Comparison of ENCODE assay signal across 30 cellular contexts in the genomic region with DNA sequence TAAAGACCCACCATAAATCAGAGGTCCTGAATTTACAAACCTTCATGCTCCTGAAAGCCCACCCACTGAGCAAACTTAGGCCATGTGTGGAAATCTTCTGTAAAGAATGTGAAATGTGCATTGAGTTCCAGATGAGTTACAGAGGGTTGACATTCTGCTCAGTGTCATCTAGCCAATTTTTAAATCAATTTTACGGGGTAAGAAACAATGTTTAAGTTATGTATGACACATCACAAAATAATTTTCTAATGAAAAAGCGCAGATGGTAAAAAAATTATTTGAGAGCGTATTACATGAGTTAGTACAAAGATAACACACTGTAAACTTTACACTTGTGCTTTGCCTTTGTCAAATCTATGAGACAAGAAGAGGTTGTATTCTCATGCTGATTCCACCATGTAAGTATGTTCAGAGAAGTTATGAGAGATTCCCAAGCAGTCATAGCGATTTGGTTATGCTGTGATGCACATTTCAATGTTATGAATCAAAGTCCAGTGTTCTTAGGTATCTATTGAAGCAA.
"Had no signal": no experiment of that assay in that cellular context is flagged by ENCODE, and none has a peak within 500 bp of the region (broad histone marks: within the 10 kb centered on the region; RNA-seq: fewer than 3 reads in every experiment).

No MANE protein-coding gene starts in this region.

- H3K79me2 ChIP-seq: hepatocyte had no signal

- H2AFZ ChIP-seq: hepatocyte had no signal

- H3K27me3 ChIP-seq: body of pancreas, foreskin keratinocyte, gastrocnemius medialis, heart right ventricle, hepatocyte had no signal

- FAIRE-seq: astrocyte, colon had no signal

- H3K4me3 ChIP-seq: body of pancreas, gastrocnemius medialis, heart right ventricle, hepatocyte had no signal

- H3K27ac ChIP-seq: body of pancreas, foreskin keratinocyte, gastrocnemius medialis, heart right ventricle, hepatocyte had no signal

- H3K4me1 ChIP-seq: body of pancreas, foreskin keratinocyte, gastrocnemius medialis, heart right ventricle had no signal

- H3K36me3 ChIP-seq: gastrocnemius medialis, heart right ventricle had no signal

- DNase-seq: activated CD4-positive, alpha-beta memory T cell treated with anti-CD3 and anti-CD28 coated beads for 36 hours; activated CD4-positive, alpha-beta T cell treated with anti-CD3 and anti-CD28 coated beads for 36 hours; activated CD4-positive, alpha-beta T cell treated with anti-CD3 and anti-CD28 coated beads, Interleukin-2, amount 10 ng/mL, durations not matched to agents 24 days and 14 days; activated CD4-positive, CD25-positive, alpha-beta regulatory T cell; activated CD4-positive, CD25-positive, alpha-beta regulatory T cell treated with anti-CD3 and anti-CD28 coated beads, Interleukin-2, amount 50 U/mL, for 72 hours; activated CD8-positive, alpha-beta memory T cell treated with anti-CD3 and anti-CD28 coated beads, Interleukin-2, amount 10 ng/mL, durations not matched to agents 7 days and 5 days; activated CD8-positive, alpha-beta memory T cell treated with anti-CD3 and anti-CD28 coated beads, Interleukin-2, amount 50 U/mL, for 4 hours; activated CD8-positive, alpha-beta T cell treated with anti-CD3 and anti-CD28 coated beads, Interleukin-2, amount 10 ng/mL, durations not matched to agents 7 days and 5 days; activated gamma-delta T cell treated with Interleukin-2 at 50 U/mL for 16 hours; activated naive CD4-positive, alpha-beta T cell treated with anti-CD3 and anti-CD28 coated beads, Interleukin-2, amount 50 U/mL, for 16 hours; activated naive CD4-positive, alpha-beta T cell treated with Interleukin-2 at 50 U/mL for 16 hours; activated T-cell treated with anti-CD3 and anti-CD28 coated beads for 4 hours; activated T-cell treated with anti-CD3 and anti-CD28 coated beads, Interleukin-2, amount 50 U/mL, for 24 hours; activated T-cell treated with anti-CD3 and anti-CD28 coated beads, Interleukin-2, amount 50 U/mL, for 72 hours; amniotic stem cell; anterior cingulate cortex; body of pancreas; caudate nucleus; cortex of kidney; dermis blood vessel endothelial cell; effector CD8-positive, alpha-beta T cell; foreskin keratinocyte; gastrocnemius medialis; heart right ventricle; T-helper 1 cell; T-helper 17 cell had no signal

- H3K4me2 ChIP-seq: hepatocyte had no signal

- ATAC-seq: activated CD4-positive, alpha-beta T cell treated with anti-CD3 and anti-CD28 coated beads for 36 hours; activated CD8-positive, alpha-beta memory T cell treated with anti-CD3 and anti-CD28 coated beads, Interleukin-2, amount 10 ng/mL, durations not matched to agents 7 days and 5 days; activated CD8-positive, alpha-beta T cell treated with anti-CD3 and anti-CD28 coated beads, Interleukin-2, amount 10 ng/mL, durations not matched to agents 7 days and 5 days; activated T-cell treated with anti-CD3 and anti-CD28 coated beads, Interleukin-2, amount 50 U/mL, for 72 hours; body of pancreas; esophagus mucosa; foreskin keratinocyte; gastrocnemius medialis; heart right ventricle; T-helper 17 cell had no signal

- H3K9me3 ChIP-seq: body of pancreas, gastrocnemius medialis had no signal
